10 cellular contexts compared by ENCODE assay signal in the genomic region with DNA sequence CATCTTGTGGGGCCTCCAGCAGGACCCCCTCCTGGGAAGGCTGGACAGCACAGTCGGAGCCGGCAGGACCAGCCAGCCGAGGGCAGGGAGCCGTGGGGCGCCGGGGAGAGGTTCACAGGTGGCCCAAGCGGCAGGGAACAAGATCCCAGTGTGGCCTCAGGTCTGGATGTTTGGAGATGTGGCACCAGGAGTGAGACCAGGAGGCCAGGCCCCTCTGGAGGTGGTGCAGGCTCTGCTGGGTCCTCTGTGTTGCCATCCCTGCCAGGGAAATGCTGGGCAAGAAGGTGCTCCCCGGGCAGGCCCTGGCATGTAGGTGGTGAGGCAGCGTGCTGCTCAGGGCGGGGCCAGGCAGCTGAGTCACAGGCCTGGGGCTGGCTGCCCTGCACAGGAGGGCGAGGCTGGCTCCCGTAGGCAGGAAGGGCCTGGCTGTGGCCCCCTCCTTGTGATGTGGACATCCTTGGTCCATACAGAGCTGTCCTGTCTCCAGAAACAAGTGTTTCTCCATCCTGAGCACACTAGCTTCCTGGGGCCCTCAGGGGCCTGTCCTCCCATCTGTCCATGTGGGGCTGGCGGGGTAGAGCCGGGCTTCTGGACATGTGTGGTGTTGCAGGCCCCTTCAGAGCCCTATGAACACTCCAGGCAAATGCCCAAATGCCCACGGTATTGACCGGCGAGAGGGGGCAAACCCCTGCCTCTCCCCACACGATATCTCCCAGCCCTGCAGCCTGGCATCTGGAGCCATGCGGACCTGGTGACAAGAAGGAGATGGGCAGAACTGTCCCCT. TPM values are rescaled to one million over a fixed set of nuclear protein-coding genes. Genes with fewer than 3 reads are reported as not detected.
A peak's percentile ranks its signal among the peaks of the same experiment; 100 is the strongest.
DNase-seq lines count a peak whose midpoint lies in the region; ATAC-seq, FAIRE-seq and TF ChIP-seq lines count a peak whose summit lies in the region.
"Had no signal": no experiment of that assay in that cellular context is flagged by ENCODE, and none has a peak within 500 bp of the region (broad histone marks: within the 10 kb centered on the region; RNA-seq: fewer than 3 reads in every experiment).

No MANE protein-coding gene starts in this region.

- WGBS in H9 (ENCODE audit: extremely low coverage, insufficient read length, low lambda C conversion rate): no CpG with 5 or more reads among the region's 19 CpGs

- no peaks in the 10 kb centered on the region; the same call in 1 of the 2 replicates for H3K27me3 Mint-ChIP-seq in H9 (ENCODE audit: low read depth)

- H3K56ac ChIP-seq in H9 (ENCODE audit: insufficient read length, low read depth, low read length): no peak overlapping the region

- no peak for ATAC-seq in GM19351 (IDR thresholded peaks at IDR 0.05; ENCODE audit: unreplicated experiment)

- no peak overlapping the region for H3K27ac Mint-ChIP-seq in H9
- H3K27ac Mint-ChIP-seq: T-helper 1 cell treated with Interleukin-12 subunit alpha and Interleukin-12 subunit beta and Interleukin-4 antibody, amounts not matched to agents 30 μg/mL and 1 μg/mL, for 36 hours had no signal

- TF ChIP-seq CTCF in keratinocyte (optimal IDR thresholded peaks at IDR 0.05 in 1 of 3, IDR thresholded peaks at IDR 0.05 in 1 of 3, conservative IDR thresholded peaks at IDR 0.05 in 1 of 3; ENCODE audit: extremely low read depth in 1 of 3, insufficient read depth in 2 of 3, low read length in 3 of 3): no peak
- TF ChIP-seq CTCF in H9 (conservative IDR thresholded peaks at IDR 0.05): no peak

- H3K4me1 Mint-ChIP-seq in H9: peaks cover 2 to 13% of the 10 kb centered on the region in 2 experiments; a peak in 3 of 4 replicates

- H3T11ph ChIP-seq in H9 (ENCODE audit: low read length): no peak overlapping the region

- H3K4me3 ChIP-seq in keratinocyte (ENCODE audit: control insufficient read depth in 2 of 3, extremely low read depth in 1 of 3, insufficient read depth in 2 of 3, low read depth in 1 of 3, low read length in 3 of 3): peak overlapping the region in 2 of 3 experiments; percentile 35 to 43

- no peaks in the 10 kb centered on the region for H3K9me1 ChIP-seq in keratinocyte (ENCODE audit: control insufficient read depth, extremely low read depth, insufficient read depth, low read length)

- no peak overlapping the region for H2BK120ac ChIP-seq in H9 (ENCODE audit: low read depth, low read length, poor library complexity, severe bottlenecking)

- peak; percentile 97 for FAIRE-seq in keratinocyte (lab: Jason Lieb, UNC)
- FAIRE-seq: GM18507 had no signal

- H3K9ac ChIP-seq in keratinocyte (ENCODE audit: control insufficient read depth, extremely low read depth, insufficient read depth, low read length) (peak overlapping the region; percentile 37), H9 (ENCODE audit: extremely low read depth, insufficient read length, low read length) (no peak overlapping the region)

- H3K79me1 ChIP-seq in H9 (ENCODE audit: insufficient read depth, low read depth, low read length, poor library complexity, severe bottlenecking): no peaks in the 10 kb centered on the region

- no peaks in the 10 kb centered on the region for H4K20me1 ChIP-seq in keratinocyte (ENCODE audit: control insufficient read depth, extremely low read depth, insufficient read depth, low read length)
- no peaks in the 10 kb centered on the region for H4K20me1 ChIP-seq in H9 (ENCODE audit: control insufficient read depth, insufficient read depth, insufficient read length)

- no peaks in the 10 kb centered on the region for H3K36me3 Mint-ChIP-seq in H9 (ENCODE audit: insufficient read depth in 1 of 3, low read depth in 3 of 3)

- no peaks in the 10 kb centered on the region for H3K23me2 ChIP-seq in H9 (ENCODE audit: insufficient read length, low read depth, low read length, poor library complexity, severe bottlenecking)

- no peaks in the 10 kb centered on the region for H3K9me3 Mint-ChIP-seq in H9
- H3K9me3 Mint-ChIP-seq: T-helper 1 cell treated with Interleukin-12 subunit alpha and Interleukin-12 subunit beta and Interleukin-4 antibody, amounts not matched to agents 30 μg/mL and 1 μg/mL, for 36 hours had no signal

- peaks cover 0 to 1% of the 10 kb centered on the region in 2 experiments for H3K36me3 ChIP-seq in keratinocyte (ENCODE audit: control insufficient read depth in 2 of 2, extremely low read depth in 1 of 2, insufficient read depth in 2 of 2, low read length in 2 of 2)

- no peak overlapping the region for H4K91ac ChIP-seq in H9 (ENCODE audit: insufficient read length, low read depth, low read length)

- H3K79me2 ChIP-seq in keratinocyte (ENCODE audit: control insufficient read depth, insufficient read depth, low read length) (no peaks in the 10 kb centered on the region), H9 (ENCODE audit: insufficient read depth, low read length) (no peaks in the 10 kb centered on the region)

- peak overlapping the region; percentile 30 for H2AFZ ChIP-seq in keratinocyte (ENCODE audit: control insufficient read depth, low read length)
- no peak overlapping the region for H2AFZ ChIP-seq in H9 (ENCODE audit: low read length)

- H3K9me3 ChIP-seq in keratinocyte (ENCODE audit: control insufficient read depth, low read depth, low read length): no peaks in the 10 kb centered on the region
- no peaks in the 10 kb centered on the region for H3K9me3 ChIP-seq in H9 (ENCODE audit: control insufficient read depth, low read depth, low read length)

- H3K4me3 Mint-ChIP-seq in H9: no peak overlapping the region
- H3K4me3 Mint-ChIP-seq: T-helper 1 cell treated with Interleukin-12 subunit alpha and Interleukin-12 subunit beta and Interleukin-4 antibody, amounts not matched to agents 30 μg/mL and 1 μg/mL, for 36 hours had no signal

- dilution Hi-C loops in keratinocyte (cut with MboI; ENCODE audit: extremely low pct_ligation_motif_present, low sequenced_read_pairs): no loop called here

- H3K4ac ChIP-seq in H9 (ENCODE audit: low read depth, low read length): no peak overlapping the region

- H2BK12ac ChIP-seq in H9 (ENCODE audit: insufficient read length, low read depth, low read length): no peak overlapping the region

- H3K27ac ChIP-seq in keratinocyte (ENCODE audit: control insufficient read depth, insufficient read depth, low read length) (peak overlapping the region; percentile 36), H9 (ENCODE audit: insufficient read length, low read depth, low read length) (no peak overlapping the region)

- no peak overlapping the region for H2AK5ac ChIP-seq in H9 (ENCODE audit: insufficient read length, low read length)

- H3K4me2 ChIP-seq in keratinocyte (ENCODE audit: control insufficient read depth, extremely low read depth, insufficient read depth, low read depth, low read length) (peak overlapping the region; percentile 74), H9 (ENCODE audit: insufficient read depth, insufficient read length, low read length) (no peak overlapping the region)

- no peak overlapping the region for H2BK15ac ChIP-seq in H9 (ENCODE audit: low read depth, low read length)

- H3K14ac ChIP-seq in H9 (ENCODE audit: insufficient read depth, low read length): no peak overlapping the region

- H2BK5ac ChIP-seq in H9 (ENCODE audit: insufficient read length, low read length): no peak overlapping the region

- in situ Hi-C loops in G401 (cut with HindIII; ENCODE audit: low sequenced_read_pairs): no loop called here

- H3K4me1 ChIP-seq in keratinocyte (ENCODE audit: control insufficient read depth, extremely low read depth, insufficient read depth, low read length) (peaks cover 31% of the 10 kb centered on the region), H9 (ENCODE audit: insufficient read depth, low read length) (no peaks in the 10 kb centered on the region)

- H3K23ac ChIP-seq in H9 (ENCODE audit: insufficient read length, low read depth, low read length): no peak overlapping the region

- H2BK20ac ChIP-seq in H9 (ENCODE audit: low read depth, low read length, poor library complexity, severe bottlenecking): no peak overlapping the region

- no peaks in the 10 kb centered on the region for H3K27me3 ChIP-seq in keratinocyte (ENCODE audit: control insufficient read depth, extremely low read depth, insufficient read depth, low read length)
- no peaks in the 10 kb centered on the region for H3K27me3 ChIP-seq in H9 (ENCODE audit: insufficient read depth, low read length)

- DNase-seq in AG08396 (ENCODE audit: low spot score) (peak; percentile 87), HS-5 (ENCODE audit: low read depth) (peak; percentile 32), T1000 (lab: John Stamatoyannopoulos, UW) (peak; percentile 73), keratinocyte (ENCODE audit: low read depth, low spot score) (peak; percentile 78), H9 (no peak), Ammon's horn (ENCODE audit: low spot score) (no peak), G401 (ENCODE audit: low spot score) (no peak)

- no peak overlapping the region for H4K5ac ChIP-seq in H9 (ENCODE audit: insufficient read length, low read depth, low read length)

- H4K8ac ChIP-seq in H9 (replicated peaks; ENCODE audit: insufficient read length, low read depth, low read length): no peak overlapping the region

- no peak overlapping the region for H3K18ac ChIP-seq in H9 (ENCODE audit: insufficient read length, low read depth, low read length)

RNA-seq across cellular contexts. Expression of a gene that starts 4.8 kb away (rescaled TPM):
- not detected in 3 replicates for polyA plus RNA-seq in keratinocyte
- not detected for polyA plus RNA-seq in keratinocyte (2011; ENCODE audit: low read depth)
- not detected in 2 replicates for polyA plus RNA-seq in keratinocyte (2011; cell fraction: cytosol; rRNA removed)
- not detected in 2 replicates for polyA plus RNA-seq in keratinocyte (2011; cell fraction: nucleus; rRNA removed)
- polyA plus RNA-seq in keratinocyte (2012; ENCODE audit: low replicate concordance): not detected in 2 replicates
- not detected in 3 replicates for polyA minus RNA-seq in keratinocyte
- not detected for polyA minus RNA-seq in keratinocyte (2011; cell fraction: cytosol; rRNA and poly(A)+ RNA removed)
- not detected in 2 replicates for polyA minus RNA-seq in keratinocyte (2011; cell fraction: nucleus; rRNA and poly(A)+ RNA removed)
- total RNA-seq in H9 (2021): 0.33 and 0.37 TPM in 2 replicates
- total RNA-seq in G401 (2014; rRNA removed; shearing (Covaris generic)): not detected in 2 replicates

RNA-seq across cellular contexts. Expression of a gene that starts 26.1 kb away (rescaled TPM):
- 0.13 to 0.19 TPM (median 0.13 TPM) in 3 replicates for polyA plus RNA-seq in keratinocyte
- polyA plus RNA-seq in keratinocyte (2011; ENCODE audit: low read depth): not detected
- 0.07 and 0.16 TPM in 2 replicates for polyA plus RNA-seq in keratinocyte (2011; cell fraction: cytosol; rRNA removed)
- polyA plus RNA-seq in keratinocyte (2011; cell fraction: nucleus; rRNA removed): 0.27 and 0.32 TPM in 2 replicates
- 0.34 and 0.53 TPM in 2 replicates for polyA plus RNA-seq in keratinocyte (2012; ENCODE audit: low replicate concordance)
- polyA minus RNA-seq in keratinocyte: 0.13 TPM in 1 of 3 replicates, not detected in the others
- not detected for polyA minus RNA-seq in keratinocyte (2011; cell fraction: cytosol; rRNA and poly(A)+ RNA removed)
- polyA minus RNA-seq in keratinocyte (2011; cell fraction: nucleus; rRNA and poly(A)+ RNA removed): 0.21 TPM in 1 of 2 replicates, not detected in the other
- 0.26 TPM in 1 of 2 replicates, not detected in the other for total RNA-seq in H9 (2021)
- total RNA-seq in G401 (2014; rRNA removed; shearing (Covaris generic)): 2.8 TPM in 1 of 2 replicates, not detected in the other

Comparison
In these comparisons a context has a peak if more than half of its experiments do, and no peak if none do; other contexts are left out.
1. DNase-seq: peak in AG08396 (single experiment), HS-5 (single experiment), T1000 (single experiment) and keratinocyte (single experiment); none in H9 (single experiment), Ammon's horn (single experiment) and G401 (single experiment).